Comparison of ENCODE assay signal across 8 cellular contexts in the genomic region with DNA sequence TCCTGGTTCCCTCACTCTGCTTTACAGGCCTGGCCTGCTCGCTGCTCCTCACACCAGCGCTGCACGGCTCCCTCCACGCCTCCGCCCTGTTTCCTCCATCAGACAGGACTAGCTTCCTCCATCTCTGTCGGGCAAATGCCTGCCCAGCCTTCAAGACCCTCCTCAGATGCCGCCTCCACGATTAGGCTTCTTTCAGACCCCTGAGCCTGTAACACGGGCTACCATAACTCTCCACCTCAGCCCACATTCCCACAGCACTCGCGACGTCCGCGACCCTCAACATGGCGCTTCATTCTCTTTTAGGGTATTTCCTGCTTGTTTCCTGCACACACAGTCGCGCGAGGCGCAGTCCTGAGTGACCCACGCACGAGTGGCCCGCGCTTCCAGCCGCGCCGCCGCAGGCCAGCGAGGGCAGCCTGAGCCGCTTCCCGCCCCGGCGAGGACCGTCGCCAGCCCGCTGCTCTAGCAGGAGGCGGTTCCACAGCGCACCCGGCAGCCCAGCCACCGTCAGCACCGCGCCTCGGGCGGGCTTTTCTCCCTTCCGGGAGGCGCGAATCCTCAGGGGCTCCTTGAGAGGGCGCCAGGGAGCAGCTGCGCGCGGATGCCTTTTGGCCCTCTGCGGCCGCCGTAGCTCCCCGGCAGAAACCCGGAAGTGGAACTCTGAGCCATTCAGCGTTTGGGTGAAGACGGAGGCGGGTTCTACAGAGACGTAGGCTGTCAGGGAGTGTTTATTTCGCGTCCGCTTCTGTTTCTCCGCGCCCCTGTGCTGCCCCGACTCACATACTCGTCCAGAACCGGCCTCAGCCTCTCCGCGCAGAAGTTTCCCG. TPM values are rescaled to one million over a fixed set of nuclear protein-coding genes. Genes with fewer than 3 reads are reported as not detected.
A peak's percentile ranks its signal among the peaks of the same experiment; 100 is the strongest.
DNase-seq lines count a peak whose midpoint lies in the region; ATAC-seq, FAIRE-seq and TF ChIP-seq lines count a peak whose summit lies in the region.

A gene (plus strand): TSS at position 695 of the 827 bp plus-strand sequence. CDS start 138 bp downstream, outside the sequence.

- H3K4me1 Mint-ChIP-seq in T-helper 1 cell treated with Interleukin-12 subunit alpha and Interleukin-12 subunit beta and Interleukin-4 antibody, amounts not matched to agents 30 μg/mL and 1 μg/mL, for 36 hours (ENCODE audit: low read depth) = peaks cover 34% of the 10 kb centered on the region

- H3K36me3 Mint-ChIP-seq in T-helper 1 cell treated with Interleukin-12 subunit alpha and Interleukin-12 subunit beta and Interleukin-4 antibody, amounts not matched to agents 30 μg/mL and 1 μg/mL, for 36 hours (ENCODE audit: low read depth) = peaks cover 35% of the 10 kb centered on the region

- no peaks in the 10 kb centered on the region for H3K9me3 ChIP-seq in keratinocyte (ENCODE audit: control insufficient read depth, low read depth, low read length)

- peak within 1 kb of the TSS; percentile 82 for H3K27ac ChIP-seq in keratinocyte (ENCODE audit: control insufficient read depth, insufficient read depth, low read length)

- H2AFZ ChIP-seq in keratinocyte (ENCODE audit: control insufficient read depth, low read length) = peak within 1 kb of the TSS; percentile 99

- H3K27ac Mint-ChIP-seq in T-helper 1 cell treated with Interleukin-12 subunit alpha and Interleukin-12 subunit beta and Interleukin-4 antibody, amounts not matched to agents 30 μg/mL and 1 μg/mL, for 36 hours = peak within 1 kb of the TSS; percentile 95

- peak; percentile 98 for TF ChIP-seq CTCF in bronchial epithelial cell (IDR thresholded peaks at IDR 0.05; ENCODE audit: insufficient read depth, low read length, severe bottlenecking)
- TF ChIP-seq CTCF in keratinocyte (optimal IDR thresholded peaks at IDR 0.05 in 1 of 3, IDR thresholded peaks at IDR 0.05 in 1 of 3, conservative IDR thresholded peaks at IDR 0.05 in 1 of 3; ENCODE audit: extremely low read depth in 1 of 3, insufficient read depth in 2 of 3, low read length in 3 of 3) = peak; percentile 75 to 98 (median 80)

- DNase-seq in bronchial epithelial cell (ENCODE audit: low read depth) (peak; percentile 81), keratinocyte (ENCODE audit: low read depth, low spot score) (peak; percentile 54), SKM-1 treated with dmso at 0.1 percent for 144 hours (lab: John Stamatoyannopoulos, UW; ENCODE audit: unreplicated experiment) (no peak), midbrain (lab: John Stamatoyannopoulos, UW) (no peak)
- peak; percentile 92 to 94 for DNase-seq in stimulated activated CD4-positive, alpha-beta T cell treated with anti-CD3 and anti-CD28 coated beads, Interleukin-1b, Interleukin-23, amount 100 ng/mL, for 1 hour (ENCODE audit: low read depth in 2 of 2)

- peaks cover 24% of the 10 kb centered on the region for H3K79me2 ChIP-seq in keratinocyte (ENCODE audit: control insufficient read depth, insufficient read depth, low read length)

- H3K4me3 ChIP-seq in bronchial epithelial cell (ENCODE audit: low read depth, low read length) (peak within 1 kb of the TSS; percentile 91), keratinocyte (ENCODE audit: control insufficient read depth in 2 of 3, extremely low read depth in 1 of 3, insufficient read depth in 2 of 3, low read depth in 1 of 3, low read length in 3 of 3) (peak within 1 kb of the TSS; percentile 80 to 86 (median 83))

- H3K4me2 ChIP-seq in keratinocyte (ENCODE audit: control insufficient read depth, extremely low read depth, insufficient read depth, low read depth, low read length) = peak within 1 kb of the TSS; percentile 85

- H4K20me1 ChIP-seq in keratinocyte (ENCODE audit: control insufficient read depth, extremely low read depth, insufficient read depth, low read length) = no peaks in the 10 kb centered on the region

- H3K27me3 ChIP-seq in bronchial epithelial cell (ENCODE audit: control insufficient read depth, insufficient read depth, low read length) (no peaks in the 10 kb centered on the region), keratinocyte (ENCODE audit: control insufficient read depth, extremely low read depth, insufficient read depth, low read length) (no peaks in the 10 kb centered on the region)

- H3K9me3 Mint-ChIP-seq in T-helper 1 cell treated with Interleukin-12 subunit alpha and Interleukin-12 subunit beta and Interleukin-4 antibody, amounts not matched to agents 30 μg/mL and 1 μg/mL, for 36 hours = peaks cover 13% of the 10 kb centered on the region

- no peaks in the 10 kb centered on the region for H3K27me3 Mint-ChIP-seq in T-helper 1 cell treated with Interleukin-12 subunit alpha and Interleukin-12 subunit beta and Interleukin-4 antibody, amounts not matched to agents 30 μg/mL and 1 μg/mL, for 36 hours (ENCODE audit: low read depth)

- no peak for FAIRE-seq in bronchial epithelial cell (lab: Jason Lieb, UNC)
- no peak for FAIRE-seq in keratinocyte (lab: Jason Lieb, UNC)

- H3K9ac ChIP-seq in keratinocyte (ENCODE audit: control insufficient read depth, extremely low read depth, insufficient read depth, low read length) = peak within 1 kb of the TSS; percentile 87

- ATAC-seq in GM18868 (IDR thresholded peaks at IDR 0.05; ENCODE audit: unreplicated experiment) (peak; percentile 99), HG03097 (IDR thresholded peaks at IDR 0.05; ENCODE audit: low FRiP score, unreplicated experiment) (peak; percentile 100)

- peak within 1 kb of the TSS; percentile 95 for H3K4me3 Mint-ChIP-seq in T-helper 1 cell treated with Interleukin-12 subunit alpha and Interleukin-12 subunit beta and Interleukin-4 antibody, amounts not matched to agents 30 μg/mL and 1 μg/mL, for 36 hours

- peaks cover 2% of the 10 kb centered on the region for H3K4me1 ChIP-seq in keratinocyte (ENCODE audit: control insufficient read depth, extremely low read depth, insufficient read depth, low read length)

- H3K36me3 ChIP-seq in bronchial epithelial cell (ENCODE audit: control insufficient read depth, insufficient read depth, low read length) (no peaks in the 10 kb centered on the region), keratinocyte (ENCODE audit: control insufficient read depth in 2 of 2, extremely low read depth in 1 of 2, insufficient read depth in 2 of 2, low read length in 2 of 2) (no peaks in the 10 kb centered on the region)

- no peaks in the 10 kb centered on the region for H3K9me1 ChIP-seq in keratinocyte (ENCODE audit: control insufficient read depth, extremely low read depth, insufficient read depth, low read length)

- dilution Hi-C loops in keratinocyte (cut with MboI; ENCODE audit: extremely low pct_ligation_motif_present, low sequenced_read_pairs) = no loop called here

RNA-seq across cellular contexts. Expression of the gene that starts here (rescaled TPM):
- total RNA-seq in bronchial epithelial cell = 23.9 and 26.3 TPM in 2 replicates
- 10.4 to 19.8 TPM (median 18.8 TPM) in 3 replicates for polyA plus RNA-seq in keratinocyte
- 84.6 TPM for polyA plus RNA-seq in keratinocyte (2011; ENCODE audit: low read depth)
- polyA plus RNA-seq in keratinocyte (2011; cell fraction: cytosol; rRNA removed) = 16.2 and 19.8 TPM in 2 replicates
- polyA plus RNA-seq in keratinocyte (2011; cell fraction: nucleus; rRNA removed) = 10.1 and 19.2 TPM in 2 replicates
- polyA plus RNA-seq in keratinocyte (2012; ENCODE audit: low replicate concordance) = 33.6 and 38.2 TPM in 2 replicates
- polyA minus RNA-seq in keratinocyte = 0.49 to 4.7 TPM (median 2.6 TPM) in 3 replicates
- polyA minus RNA-seq in keratinocyte (2011; cell fraction: cytosol; rRNA and poly(A)+ RNA removed) = 15.0 TPM
- polyA minus RNA-seq in keratinocyte (2011; cell fraction: nucleus; rRNA and poly(A)+ RNA removed) = 0.84 and 5.3 TPM in 2 replicates

Comparison
In these comparisons a context has a peak if more than half of its experiments do, and no peak if none do; other contexts are left out.
1. DNase-seq: peak in bronchial epithelial cell (single experiment), keratinocyte (single experiment) and stimulated activated CD4-positive, alpha-beta T cell treated with anti-CD3 and anti-CD28 coated beads, Interleukin-1b, Interleukin-23, amount 100 ng/mL, for 1 hour (2 of 2); none in SKM-1 treated with dmso at 0.1 percent for 144 hours (single experiment) and midbrain (single experiment).